2 cellular contexts compared by ENCODE assay signal in the genomic region with DNA sequence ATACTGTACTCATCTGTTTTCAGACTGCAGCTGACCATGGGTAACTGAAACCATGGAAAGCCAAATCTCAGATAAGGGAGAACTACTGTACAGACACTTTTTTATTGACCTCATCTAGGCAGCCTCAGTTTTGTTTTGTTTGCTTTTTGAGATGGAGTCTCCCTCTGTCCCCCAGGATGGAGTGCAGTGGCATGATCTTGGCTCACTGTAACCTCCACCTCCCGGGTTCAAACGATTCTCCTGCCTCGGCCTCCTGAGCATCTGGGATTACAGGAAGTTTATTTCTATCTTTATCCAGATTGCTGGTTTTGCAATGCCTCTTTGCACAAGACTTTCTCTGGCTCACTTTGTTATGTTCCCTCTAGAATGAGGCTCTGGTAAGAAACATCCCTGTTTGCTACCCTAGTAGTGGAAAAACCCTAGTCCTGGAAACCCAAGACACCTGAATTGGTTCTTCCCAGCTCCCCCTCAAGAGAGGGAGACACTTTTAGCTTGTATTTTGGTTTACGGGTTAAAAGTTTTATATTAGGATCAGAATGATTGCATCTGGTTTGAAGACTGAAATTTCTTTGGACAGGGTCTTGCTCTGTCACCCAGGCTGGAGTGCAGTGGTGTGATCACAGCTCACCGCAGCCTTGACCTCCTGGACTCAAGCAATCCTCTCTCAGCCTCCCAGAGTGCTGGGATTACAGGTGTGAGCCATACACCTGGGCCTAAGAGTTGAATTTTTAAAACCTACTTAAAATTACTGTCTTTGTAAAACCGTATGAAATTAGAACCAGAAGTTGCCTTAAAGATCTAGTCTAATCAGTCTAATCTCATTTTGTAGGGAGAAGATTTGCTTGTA.
TF ChIP-seq lines count a peak whose summit lies in the region.

No MANE protein-coding gene starts in this region.

TF ChIP-seq in HEK293, 187 proteins besides CTCF, POLR2A, EP300 and RAD21:
- TF ChIP-seq PRDM10 (tag by site-specific recombination; IDR thresholded peaks at IDR 0.05) (peak; percentile 75), ZNF549 (tag by site-specific recombination; IDR thresholded peaks at IDR 0.05) (no peak), ZNF423 (tag by site-specific recombination; IDR thresholded peaks at IDR 0.05) (no peak)
- TF ChIP-seq, protein P1, sequence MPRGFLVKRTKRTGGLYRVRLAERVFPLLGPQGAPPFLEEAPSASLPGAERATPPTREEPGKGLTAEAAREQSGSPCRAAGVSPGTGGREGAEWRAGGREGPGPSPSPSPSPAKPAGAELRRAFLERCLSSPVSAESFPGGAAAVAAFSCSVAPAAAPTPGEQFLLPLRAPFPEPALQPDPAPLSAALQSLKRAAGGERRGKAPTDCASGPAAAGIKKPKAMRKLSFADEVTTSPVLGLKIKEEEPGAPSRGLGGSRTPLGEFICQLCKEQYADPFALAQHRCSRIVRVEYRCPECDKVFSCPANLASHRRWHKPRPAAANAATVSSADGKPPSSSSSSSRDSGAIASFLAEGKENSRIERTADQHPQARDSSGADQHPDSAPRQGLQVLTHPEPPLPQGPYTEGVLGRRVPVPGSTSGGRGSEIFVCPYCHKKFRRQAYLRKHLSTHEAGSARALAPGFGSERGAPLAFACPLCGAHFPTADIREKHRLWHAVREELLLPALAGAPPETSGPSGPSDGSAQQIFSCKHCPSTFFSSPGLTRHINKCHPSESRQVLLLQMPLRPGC (tag by site-specific recombination; IDR thresholded peaks at IDR 0.05) = no peak
TF ChIP-seq in HEK293: peak in this region for 1.

TF ChIP-seq in GM12878, 131 proteins besides CTCF, POLR2A, EP300 and RAD21:
- TF ChIP-seq RB1 (IDR thresholded peaks at IDR 0.05; ENCODE audit: borderline replicate concordance) (no peak), RELA (IDR thresholded peaks at IDR 0.05; ENCODE audit: borderline replicate concordance, partially characterized antibody) (no peak), FOXM1 (IDR thresholded peaks at IDR 0.05; ENCODE audit: low read depth, low read length) (no peak), NFIC (IDR thresholded peaks at IDR 0.05; ENCODE audit: low read depth, low read length) (no peak), EGR1 (IDR thresholded peaks at IDR 0.05; ENCODE audit: borderline replicate concordance in 1 of 2, low read depth in 2 of 2, low read length in 2 of 2) (no peak), NFYA (IDR thresholded peaks at IDR 0.05; ENCODE audit: borderline replicate concordance, low read depth, low read length) (no peak), E2F4 (IDR thresholded peaks at IDR 0.05; ENCODE audit: low read depth, low read length) (no peak), TBL1XR1 (IDR thresholded peaks at IDR 0.05; ENCODE audit: low read depth, low read length) (no peak), TCF12 (IDR thresholded peaks at IDR 0.05; ENCODE audit: low read depth, low read length) (no peak), IKZF1 (conservative IDR thresholded peaks at IDR 0.05) (no peak), ETV6 (conservative IDR thresholded peaks at IDR 0.05 in 1 of 2, IDR thresholded peaks at IDR 0.05 in 1 of 2; ENCODE audit: borderline replicate concordance in 1 of 2, low read depth in 1 of 2) (no peak), ZZZ3 (IDR thresholded peaks at IDR 0.05; ENCODE audit: control insufficient read depth, insufficient read length, low read depth) (no peak), CHD4 (IDR thresholded peaks at IDR 0.05) (no peak)
- TF ChIP-seq, protein P2, sequence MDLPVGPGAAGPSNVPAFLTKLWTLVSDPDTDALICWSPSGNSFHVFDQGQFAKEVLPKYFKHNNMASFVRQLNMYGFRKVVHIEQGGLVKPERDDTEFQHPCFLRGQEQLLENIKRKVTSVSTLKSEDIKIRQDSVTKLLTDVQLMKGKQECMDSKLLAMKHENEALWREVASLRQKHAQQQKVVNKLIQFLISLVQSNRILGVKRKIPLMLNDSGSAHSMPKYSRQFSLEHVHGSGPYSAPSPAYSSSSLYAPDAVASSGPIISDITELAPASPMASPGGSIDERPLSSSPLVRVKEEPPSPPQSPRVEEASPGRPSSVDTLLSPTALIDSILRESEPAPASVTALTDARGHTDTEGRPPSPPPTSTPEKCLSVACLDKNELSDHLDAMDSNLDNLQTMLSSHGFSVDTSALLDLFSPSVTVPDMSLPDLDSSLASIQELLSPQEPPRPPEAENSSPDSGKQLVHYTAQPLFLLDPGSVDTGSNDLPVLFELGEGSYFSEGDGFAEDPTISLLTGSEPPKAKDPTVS (IDR thresholded peaks at IDR 0.05; ENCODE audit: low read depth, low read length) = no peak
- TF ChIP-seq, protein P3, sequence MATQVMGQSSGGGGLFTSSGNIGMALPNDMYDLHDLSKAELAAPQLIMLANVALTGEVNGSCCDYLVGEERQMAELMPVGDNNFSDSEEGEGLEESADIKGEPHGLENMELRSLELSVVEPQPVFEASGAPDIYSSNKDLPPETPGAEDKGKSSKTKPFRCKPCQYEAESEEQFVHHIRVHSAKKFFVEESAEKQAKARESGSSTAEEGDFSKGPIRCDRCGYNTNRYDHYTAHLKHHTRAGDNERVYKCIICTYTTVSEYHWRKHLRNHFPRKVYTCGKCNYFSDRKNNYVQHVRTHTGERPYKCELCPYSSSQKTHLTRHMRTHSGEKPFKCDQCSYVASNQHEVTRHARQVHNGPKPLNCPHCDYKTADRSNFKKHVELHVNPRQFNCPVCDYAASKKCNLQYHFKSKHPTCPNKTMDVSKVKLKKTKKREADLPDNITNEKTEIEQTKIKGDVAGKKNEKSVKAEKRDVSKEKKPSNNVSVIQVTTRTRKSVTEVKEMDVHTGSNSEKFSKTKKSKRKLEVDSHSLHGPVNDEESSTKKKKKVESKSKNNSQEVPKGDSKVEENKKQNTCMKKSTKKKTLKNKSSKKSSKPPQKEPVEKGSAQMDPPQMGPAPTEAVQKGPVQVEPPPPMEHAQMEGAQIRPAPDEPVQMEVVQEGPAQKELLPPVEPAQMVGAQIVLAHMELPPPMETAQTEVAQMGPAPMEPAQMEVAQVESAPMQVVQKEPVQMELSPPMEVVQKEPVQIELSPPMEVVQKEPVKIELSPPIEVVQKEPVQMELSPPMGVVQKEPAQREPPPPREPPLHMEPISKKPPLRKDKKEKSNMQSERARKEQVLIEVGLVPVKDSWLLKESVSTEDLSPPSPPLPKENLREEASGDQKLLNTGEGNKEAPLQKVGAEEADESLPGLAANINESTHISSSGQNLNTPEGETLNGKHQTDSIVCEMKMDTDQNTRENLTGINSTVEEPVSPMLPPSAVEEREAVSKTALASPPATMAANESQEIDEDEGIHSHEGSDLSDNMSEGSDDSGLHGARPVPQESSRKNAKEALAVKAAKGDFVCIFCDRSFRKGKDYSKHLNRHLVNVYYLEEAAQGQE (IDR thresholded peaks at IDR 0.05; ENCODE audit: low read depth, low read length) = no peak
